12 cellular contexts compared by ENCODE assay signal in genomic region chrX:133984857-133985163, GRCh38. TPM values are rescaled to one million over a fixed set of nuclear protein-coding genes. Genes with fewer than 3 reads are reported as not detected.
DNase-seq lines count a peak whose midpoint lies in the region; ATAC-seq and TF ChIP-seq lines count a peak whose summit lies in the region.
"Had no signal": no experiment of that assay in that cellular context is flagged by ENCODE, and none has a peak within 500 bp of the region (broad histone marks: within the 10 kb centered on the region; RNA-seq: fewer than 3 reads in every experiment).

No MANE protein-coding gene starts in this region.

- H3K4me3 Mint-ChIP-seq in activated naive CD4-positive, alpha-beta T cell treated with anti-CD3 and anti-CD28 coated beads, Interleukin-2, amount 10 ng/mL, durations not matched to agents 7 days and 5 days = peak overlapping the region; percentile 23
- peak overlapping the region; percentile 40 for H3K4me3 Mint-ChIP-seq in central memory CD8-positive, alpha-beta T cell
- H3K4me3 Mint-ChIP-seq in memory B cell = peak overlapping the region; percentile 52

- H3K36me3 ChIP-seq in tibial artery = no peaks in the 10 kb centered on the region
- no peaks in the 10 kb centered on the region for H3K36me3 ChIP-seq in PC-9 (ENCODE audit: low read depth)
- H3K36me3 ChIP-seq: colonic mucosa had no signal

- POLR2A ChIA-PET in PC-9 (lab: Charles Lee; ENCODE audit: unreplicated experiment) = no interaction called here

- no peak overlapping the region for H3K27ac Mint-ChIP-seq in activated naive CD4-positive, alpha-beta T cell treated with anti-CD3 and anti-CD28 coated beads, Interleukin-2, amount 10 ng/mL, durations not matched to agents 7 days and 5 days
- H3K27ac Mint-ChIP-seq in central memory CD8-positive, alpha-beta T cell (ENCODE audit: low read depth) = no peak overlapping the region
- no peak overlapping the region for H3K27ac Mint-ChIP-seq in memory B cell
- H3K27ac Mint-ChIP-seq: activated T-helper 1 cell treated with anti-CD3 and anti-CD28 coated beads, Interleukin-12 subunit alpha, Interleukin-12 subunit beta, Interleukin-2, Interleukin-4 antibody, amounts not matched to agents 30 ng/mL and 10 ng/mL and 1 ng/mL, durations not matched to agents 14 hours and 24 hours and 36 hours had no signal

- H3K27me3 Mint-ChIP-seq in activated naive CD4-positive, alpha-beta T cell treated with anti-CD3 and anti-CD28 coated beads, Interleukin-2, amount 10 ng/mL, durations not matched to agents 7 days and 5 days = peaks cover 47% of the 10 kb centered on the region
- H3K27me3 Mint-ChIP-seq in central memory CD8-positive, alpha-beta T cell = peaks cover 40% of the 10 kb centered on the region
- H3K27me3 Mint-ChIP-seq in memory B cell = peaks cover 10% of the 10 kb centered on the region

- ATAC-seq in central memory CD8-positive, alpha-beta T cell (replicated peaks; ENCODE audit: extremely low read depth, poor library complexity, severe bottlenecking) = no peak
- ATAC-seq in memory B cell (ENCODE audit: low read depth) = no peak

- peaks cover 3% of the 10 kb centered on the region for H3K4me1 Mint-ChIP-seq in activated naive CD4-positive, alpha-beta T cell treated with anti-CD3 and anti-CD28 coated beads, Interleukin-2, amount 10 ng/mL, durations not matched to agents 7 days and 5 days
- no peaks in the 10 kb centered on the region for H3K4me1 Mint-ChIP-seq in central memory CD8-positive, alpha-beta T cell
- no peaks in the 10 kb centered on the region for H3K4me1 Mint-ChIP-seq in memory B cell

- H3K9me3 Mint-ChIP-seq in activated naive CD4-positive, alpha-beta T cell treated with anti-CD3 and anti-CD28 coated beads, Interleukin-2, amount 10 ng/mL, durations not matched to agents 7 days and 5 days = no peaks in the 10 kb centered on the region
- no peaks in the 10 kb centered on the region for H3K9me3 Mint-ChIP-seq in central memory CD8-positive, alpha-beta T cell
- H3K9me3 Mint-ChIP-seq in memory B cell = no peaks in the 10 kb centered on the region
- H3K9me3 Mint-ChIP-seq: activated T-helper 1 cell treated with anti-CD3 and anti-CD28 coated beads, Interleukin-12 subunit alpha, Interleukin-12 subunit beta, Interleukin-2, Interleukin-4 antibody, amounts not matched to agents 30 ng/mL and 10 ng/mL and 1 ng/mL, durations not matched to agents 14 hours and 24 hours and 36 hours had no signal

- H3K9me3 ChIP-seq in tibial artery (no peaks in the 10 kb centered on the region), PC-9 (ENCODE audit: insufficient read depth, low read depth) (no peaks in the 10 kb centered on the region)
- H3K9me3 ChIP-seq: colonic mucosa had no signal

- CTCF ChIA-PET in activated naive CD4-positive, alpha-beta T cell treated with anti-CD3 and anti-CD28 coated beads, Interleukin-2, amount 10 ng/mL, durations not matched to agents 7 days and 5 days (lab: Charles Lee) = no interaction called here
- CTCF ChIA-PET in PC-9 (lab: Charles Lee) = no interaction called here

- intact Hi-C loops in tibial artery (cut with DNase I; ENCODE audit: low total_unique reads) (no loop called here), PC-9 (cut with micrococcal nuclease; ENCODE audit: unreplicated experiment) (no loop called here)

- H3K9me2 ChIP-seq in PC-9 (ENCODE audit: insufficient read depth) = no peaks in the 10 kb centered on the region

- H3K4me1 ChIP-seq in tibial artery (peaks cover 0 to 8% (median 6%) of the 10 kb centered on the region in 4 donors), PC-9 (replicated peaks; ENCODE audit: insufficient read depth) (no peaks in the 10 kb centered on the region)
- H3K4me1 ChIP-seq: colonic mucosa had no signal

- no peak for DNase-seq in activated naive CD4-positive, alpha-beta T cell treated with anti-CD3 and anti-CD28 coated beads, Interleukin-2, amount 10 ng/mL, durations not matched to agents 7 days and 5 days
- DNase-seq in activated naive CD4-positive, alpha-beta T cell (lab: John Stamatoyannopoulos, UW) = no peak
- DNase-seq in central memory CD8-positive, alpha-beta T cell (ENCODE audit: low spot score in 2 of 2) = no peak
- DNase-seq in memory B cell (ENCODE audit: low spot score in 2 of 2) (no peak), tibial artery (no peak), RKO (ENCODE audit: low spot score) (no peak), NCI-H82 treated with DMSO at 0.1 percent for 48 hours (lab: John Stamatoyannopoulos, UW; ENCODE audit: unreplicated experiment) (no peak), PC-9 (no peak)
- DNase-seq: NCI-H1048, OCI-M1 had no signal

- no peak overlapping the region for H2AFZ ChIP-seq in PC-9

- peaks cover 1% of the 10 kb centered on the region for H3K36me3 Mint-ChIP-seq in activated naive CD4-positive, alpha-beta T cell treated with anti-CD3 and anti-CD28 coated beads, Interleukin-2, amount 10 ng/mL, durations not matched to agents 7 days and 5 days
- H3K36me3 Mint-ChIP-seq in central memory CD8-positive, alpha-beta T cell (ENCODE audit: insufficient read depth) = peaks cover 3% of the 10 kb centered on the region
- no peaks in the 10 kb centered on the region for H3K36me3 Mint-ChIP-seq in memory B cell

- no peak overlapping the region for H3K27ac ChIP-seq in tibial artery
- H3K27ac ChIP-seq in PC-9 = no peak overlapping the region
- H3K27ac ChIP-seq: colonic mucosa had no signal

- H4K20me1 ChIP-seq in PC-9 (ENCODE audit: insufficient read depth) = no peaks in the 10 kb centered on the region

- H3K4me3 ChIP-seq in tibial artery (peak overlapping the region; percentile 31 to 45), PC-9 (no peak overlapping the region)
- H3K4me3 ChIP-seq: colonic mucosa had no signal

- no TSS peak for BruUV-seq in PC-9 (replicated peaks; lab: Mats Ljungman, UMichigan)

- no peaks in the 10 kb centered on the region for H3K79me2 ChIP-seq in PC-9 (ENCODE audit: low read depth)

- H3F3A ChIP-seq in PC-9 (ENCODE audit: insufficient read depth, low read depth) = no peaks in the 10 kb centered on the region

- TF ChIP-seq CTCF in tibial artery (IDR thresholded peaks at IDR 0.05) = no peak
- TF ChIP-seq CTCF in PC-9 (conservative IDR thresholded peaks at IDR 0.05) = no peak

- no peak overlapping the region for H3K4me2 ChIP-seq in PC-9

- H3K27me3 ChIP-seq in tibial artery (peaks cover 0 to 2% of the 10 kb centered on the region in 2 donors), PC-9 (ENCODE audit: insufficient read depth, low read depth) (no peaks in the 10 kb centered on the region; the same call in 1 of the 2 replicates)

RNA-seq across cellular contexts. Expression of gene GPC3, which starts 0.6 kb away (rescaled TPM):
- total RNA-seq in PC-9 (2021) = not detected in 2 replicates
